In the genomic region with DNA sequence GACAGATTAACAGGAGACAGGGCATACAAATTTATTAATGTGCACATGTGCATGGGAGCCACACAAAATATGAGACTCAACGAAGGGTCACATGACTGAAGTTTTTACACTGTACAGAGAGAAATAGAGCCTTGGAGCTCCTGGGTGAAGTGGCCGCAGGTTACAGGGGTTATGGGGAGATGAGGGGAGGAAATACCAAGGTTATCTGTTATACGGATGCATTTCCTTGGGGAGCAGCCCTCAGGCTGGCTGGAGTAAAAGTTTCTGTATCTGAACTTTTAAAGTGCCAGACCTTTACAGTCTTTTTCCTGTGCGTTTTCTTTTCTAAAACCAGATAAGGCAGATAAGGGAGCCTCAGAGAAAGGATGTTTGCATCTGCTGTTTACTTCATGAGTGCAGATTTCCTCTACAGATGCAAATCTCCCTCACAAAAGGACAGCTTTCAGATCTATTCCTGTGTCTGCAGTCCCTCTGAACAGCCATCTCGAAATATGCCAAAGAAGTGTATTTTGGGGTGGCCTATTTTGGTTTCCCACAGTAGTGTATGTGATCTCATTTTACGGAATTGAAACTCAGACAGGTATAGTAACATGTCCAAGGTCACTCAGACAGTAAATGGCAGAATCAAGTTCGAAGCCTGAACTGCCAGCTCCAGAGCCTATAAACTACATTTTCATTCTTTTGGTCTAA, we compare ENCODE assay signal across 10 cellular contexts.
A peak's percentile ranks its signal among the peaks of the same experiment; 100 is the strongest.
DNase-seq lines count a peak whose midpoint lies in the region; ATAC-seq and TF ChIP-seq lines count a peak whose summit lies in the region.
"Had no signal": no experiment of that assay in that cellular context is flagged by ENCODE, and none has a peak within 500 bp of the region (broad histone marks: within the 10 kb centered on the region; RNA-seq: fewer than 3 reads in every experiment).

No MANE protein-coding gene starts in this region.

- H3K9me3 ChIP-seq in left ventricle myocardium inferior (replicated peaks), result no peaks in the 10 kb centered on the region

- H3K9me3 Mint-ChIP-seq in endothelial cell (ENCODE audit: unreplicated experiment), result no peaks in the 10 kb centered on the region

- peaks cover 2% of the 10 kb centered on the region for H3K27me3 Mint-ChIP-seq in endothelial cell (ENCODE audit: unreplicated experiment)

- H3K4me1 ChIP-seq in left ventricle myocardium inferior, result no peaks in the 10 kb centered on the region

- no peaks in the 10 kb centered on the region for H3K36me3 Mint-ChIP-seq in endothelial cell (ENCODE audit: low read depth, unreplicated experiment)

- no peaks in the 10 kb centered on the region for H3K36me3 ChIP-seq in left ventricle myocardium inferior

- intact Hi-C loops in left ventricle myocardium inferior (cut with micrococcal nuclease), result no loop called here

- no peak overlapping the region for H3K4me3 Mint-ChIP-seq in endothelial cell (ENCODE audit: unreplicated experiment)

- TF ChIP-seq POLR2A in GM18505 (IDR thresholded peaks at IDR 0.05; ENCODE audit: borderline replicate concordance, extremely low read depth, insufficient read depth, insufficient read length), result no peak

- ATAC-seq in GM18505 (IDR thresholded peaks at IDR 0.05; ENCODE audit: unreplicated experiment), result peak; percentile 87
- ATAC-seq in GM21526 (IDR thresholded peaks at IDR 0.05; ENCODE audit: low FRiP score, unreplicated experiment), result peak; percentile 89
- ATAC-seq in HG03135 (IDR thresholded peaks at IDR 0.05; ENCODE audit: unreplicated experiment), result peak; percentile 86

- peak; percentile 11 for DNase-seq in endothelial cell (ENCODE audit: low spot score)
- DNase-seq in midbrain (lab: John Stamatoyannopoulos, UW), result no peak
- DNase-seq in NCI-H774 (lab: John Stamatoyannopoulos, UW), result no peak
- no peak for DNase-seq in NCI-H2081 (lab: John Stamatoyannopoulos, UW)
- DNase-seq in left ventricle myocardium inferior, result no peak
- DNase-seq: activated T-cell treated with anti-CD3 and anti-CD28 coated beads, Interleukin-2, amount 50 U/mL, for 1 hour; nucleus accumbens had no signal

- H3K27ac ChIP-seq in left ventricle myocardium inferior (replicated peaks), result no peak overlapping the region

- TF ChIP-seq CTCF in endothelial cell (IDR thresholded peaks at IDR 0.05; ENCODE audit: unreplicated experiment) (no peak), left ventricle myocardium inferior (IDR thresholded peaks at IDR 0.05; ENCODE audit: borderline replicate concordance) (no peak)

- H3K27me3 ChIP-seq in left ventricle myocardium inferior (ENCODE audit: low read depth), result no peaks in the 10 kb centered on the region

- H3K4me3 ChIP-seq in left ventricle myocardium inferior, result no peak overlapping the region

- peak overlapping the region; percentile 84 for H3K27ac Mint-ChIP-seq in endothelial cell (ENCODE audit: unreplicated experiment)

- H3K4me1 Mint-ChIP-seq in endothelial cell (ENCODE audit: unreplicated experiment), result peaks cover 26% of the 10 kb centered on the region
